ENCODE assay signal across 35 cellular contexts in the genomic region with DNA sequence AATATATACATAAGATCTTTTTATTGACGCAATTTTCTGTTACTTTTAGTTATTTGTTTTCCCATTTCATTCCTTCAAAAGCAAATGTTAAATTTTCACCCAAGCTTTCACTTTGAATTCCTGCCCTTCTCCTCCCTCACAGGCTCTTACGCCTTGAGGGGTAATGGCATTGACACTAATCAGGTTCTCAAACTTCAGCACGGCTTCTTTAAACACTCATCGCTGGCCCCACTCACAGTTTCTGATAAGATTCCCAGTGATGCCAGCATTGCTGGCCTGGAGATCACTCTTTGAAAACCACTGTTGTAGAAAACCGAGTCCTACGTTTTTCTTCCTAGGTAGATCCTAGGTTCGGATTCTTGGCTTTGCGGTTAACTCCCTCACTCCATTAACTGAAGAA.
"Had no signal": no experiment of that assay in that cellular context is flagged by ENCODE, and none has a peak within 500 bp of the region (broad histone marks: within the 10 kb centered on the region; RNA-seq: fewer than 3 reads in every experiment).

No MANE protein-coding gene starts in this region.

- DNase-seq: Karpas-422, Kasumi-1, KBM-7, KG1, MG63, MM.1S, MV-4-11, NCI-H1048, NCI-H1092, NCI-H1092 treated with DMSO at 0.1 percent for 48 hours, NCI-H1105, NCI-H1105 treated with DMSO at 0.1 percent for 48 hours, NCI-H1417, NCI-H1417 treated with DMSO at 0.1 percent for 48 hours, NCI-H1436, NCI-H1436 treated with DMSO at 0.1 percent for 48 hours, NCI-H146, NCI-H1694, NCI-H1694 treated with DMSO at 0.1 percent for 48 hours, NCI-H187, NCI-H187 treated with DMSO at 0.1 percent for 48 hours, NCI-H1930, NCI-H2029, NCI-H2029 treated with DMSO at 0.1 percent for 48 hours, NCI-H2081, NCI-H2081 treated with DMSO at 0.1 percent for 48 hours, NCI-H2107, NCI-H2171, NCI-H2171 treated with DMSO at 0.1 percent for 48 hours, NCI-H2227 treated with DMSO at 0.1 percent for 48 hours, NCI-H226, NCI-H345, NCI-H446, NCI-H446 treated with DMSO at 0.1 percent for 48 hours had no signal

- H3K4me2 ChIP-seq: KMS-11 had no signal

- H3K27ac ChIP-seq: KMS-11 had no signal

- H3K4me3 ChIP-seq: MG63 had no signal

- H3K36me3 ChIP-seq: MG63 had no signal

- H3K9ac ChIP-seq: KMS-11 had no signal

- H3K27me3 ChIP-seq: MG63 had no signal

- H3K9me3 ChIP-seq: MG63 had no signal
